In the genomic region with DNA sequence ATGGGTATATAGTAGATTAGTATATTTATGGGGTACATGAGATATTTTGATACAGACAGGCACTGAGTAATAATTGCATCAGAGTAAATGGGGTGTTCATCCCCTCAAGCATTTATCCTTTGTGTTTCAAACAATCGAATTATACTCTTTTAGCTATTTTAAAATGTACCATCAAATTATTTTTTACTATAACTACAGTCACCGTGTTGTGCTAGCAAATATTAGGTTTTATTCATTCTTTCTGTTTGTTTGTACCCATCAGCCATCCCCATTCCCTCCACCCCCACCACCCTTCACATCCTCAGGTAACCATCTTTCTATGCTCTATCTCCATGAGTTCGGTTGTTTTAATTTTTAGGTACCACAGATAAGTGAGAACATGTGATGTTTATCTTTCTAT, we compare ENCODE assay signal across 7 cellular contexts.
"Had no signal": no experiment of that assay in that cellular context is flagged by ENCODE, and none has a peak within 500 bp of the region (broad histone marks: within the 10 kb centered on the region; RNA-seq: fewer than 3 reads in every experiment).

No MANE protein-coding gene starts in this region.

- DNase-seq: GDM1, GF-D8 had no signal

- H3K4me3 ChIP-seq: GM12878 had no signal

- ATAC-seq: GM12878 had no signal

- FAIRE-seq: GM12878, GM12891, GM12892, GM18507, GM19239 had no signal
